ENCODE assay signal across 8 cellular contexts in the genomic region with DNA sequence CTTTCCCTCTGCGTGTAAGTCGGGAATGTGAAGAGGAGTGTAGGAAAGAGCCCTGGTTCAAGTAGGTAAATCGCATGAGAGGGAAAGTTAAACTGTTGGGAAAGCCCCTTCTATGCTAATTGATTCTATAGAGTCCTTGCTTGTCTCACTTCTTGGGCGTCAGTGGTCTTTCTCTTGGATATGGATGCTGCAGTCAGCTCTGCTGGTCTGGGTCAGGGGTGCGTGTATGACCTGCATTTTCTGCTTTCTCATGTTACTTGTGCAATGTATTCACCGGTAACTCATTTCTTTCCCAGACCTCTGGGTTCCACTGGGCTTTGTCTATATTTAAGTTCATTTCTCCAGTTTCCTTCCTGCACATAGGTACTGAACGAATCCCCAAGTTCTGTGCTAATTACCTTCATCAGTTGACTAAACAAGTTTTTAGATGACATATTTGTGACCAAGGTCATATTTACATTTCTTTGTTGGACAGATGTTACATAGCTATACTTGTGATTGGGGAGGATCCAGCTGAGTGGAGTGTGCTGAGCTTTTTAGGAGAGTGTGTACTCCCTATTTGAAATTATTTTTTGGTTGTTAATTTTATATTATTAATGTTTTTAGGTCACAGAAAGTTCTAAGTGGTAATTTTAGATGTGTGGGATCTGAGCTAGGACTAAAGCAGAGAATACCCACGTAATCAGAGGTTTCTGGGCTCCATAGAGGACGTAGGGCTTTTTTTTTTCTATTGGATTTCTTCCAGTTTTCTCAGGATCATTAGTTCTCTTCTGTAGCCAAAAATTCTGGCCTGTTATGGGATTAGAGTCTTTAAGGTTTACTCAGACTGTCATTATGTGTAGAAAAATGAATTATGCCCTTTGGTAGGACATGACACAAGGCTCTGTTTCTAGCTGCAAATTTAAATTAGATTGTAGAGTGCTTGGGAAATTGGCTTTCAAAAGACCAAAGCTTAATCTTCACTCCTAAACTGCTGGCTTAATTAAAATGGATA. TPM values are rescaled to one million over a fixed set of nuclear protein-coding genes. Genes with fewer than 3 reads are reported as not detected.
DNase-seq lines count a peak whose midpoint lies in the region; ATAC-seq and TF ChIP-seq lines count a peak whose summit lies in the region.

No MANE protein-coding gene starts in this region.

- POLR2A ChIA-PET in activated CD4-positive, alpha-beta T cell treated with anti-CD3 and anti-CD28 coated beads, Interleukin-2, amount 10 ng/mL, durations not matched to agents 7 days and 5 days (lab: Charles Lee), result no interaction called here

- H3K4me1 Mint-ChIP-seq in activated CD4-positive, alpha-beta T cell treated with anti-CD3 and anti-CD28 coated beads, Interleukin-2, amount 10 ng/mL, durations not matched to agents 7 days and 5 days, result peaks cover 66% of the 10 kb centered on the region
- H3K4me1 Mint-ChIP-seq in osteocyte (ENCODE audit: unreplicated experiment), result peaks cover 69% of the 10 kb centered on the region

- H3K36me3 Mint-ChIP-seq in activated CD4-positive, alpha-beta T cell treated with anti-CD3 and anti-CD28 coated beads, Interleukin-2, amount 10 ng/mL, durations not matched to agents 7 days and 5 days (ENCODE audit: low read depth), result peaks cover 29% of the 10 kb centered on the region
- peaks cover 6% of the 10 kb centered on the region for H3K36me3 Mint-ChIP-seq in osteocyte (ENCODE audit: unreplicated experiment)

- peak overlapping the region; percentile 91 for H3K4me3 Mint-ChIP-seq in activated CD4-positive, alpha-beta T cell treated with anti-CD3 and anti-CD28 coated beads, Interleukin-2, amount 10 ng/mL, durations not matched to agents 7 days and 5 days
- peak overlapping the region; percentile 95 for H3K4me3 Mint-ChIP-seq in osteocyte (ENCODE audit: unreplicated experiment)

- in situ Hi-C loops in G401 (cut with HindIII; ENCODE audit: low sequenced_read_pairs), result no loop called here

- H3K27me3 Mint-ChIP-seq in activated CD4-positive, alpha-beta T cell treated with anti-CD3 and anti-CD28 coated beads, Interleukin-2, amount 10 ng/mL, durations not matched to agents 7 days and 5 days, result no peaks in the 10 kb centered on the region
- H3K27me3 Mint-ChIP-seq in osteocyte (ENCODE audit: unreplicated experiment), result no peaks in the 10 kb centered on the region

- no peak for TF ChIP-seq CTCF in osteocyte (IDR thresholded peaks at IDR 0.05)

- ATAC-seq in GM21723 (IDR thresholded peaks at IDR 0.05; ENCODE audit: unreplicated experiment), result no peak

- no peaks in the 10 kb centered on the region for H3K9me3 Mint-ChIP-seq in activated CD4-positive, alpha-beta T cell treated with anti-CD3 and anti-CD28 coated beads, Interleukin-2, amount 10 ng/mL, durations not matched to agents 7 days and 5 days
- H3K9me3 Mint-ChIP-seq in osteocyte (ENCODE audit: unreplicated experiment), result no peaks in the 10 kb centered on the region

- peak; percentile 41 for DNase-seq in G401 (ENCODE audit: low spot score)
- no peak for DNase-seq in Jurkat, Clone E6-1 (ENCODE audit: low read depth, low spot score)
- DNase-seq in activated CD4-positive, alpha-beta T cell treated with anti-CD3 and anti-CD28 coated beads, Interleukin-2, amount 10 ng/mL, durations not matched to agents 7 days and 5 days, result no peak
- DNase-seq in fibroblast of gingiva (ENCODE audit: low read depth), result peak; percentile 65
- no peak for DNase-seq in osteocyte (ENCODE audit: extremely low spot score, unreplicated experiment)
- no peak for DNase-seq in NCI-H510A treated with DMSO at 0.1 percent for 48 hours (lab: John Stamatoyannopoulos, UW)
- no peak for DNase-seq in NCI-H1436 (lab: John Stamatoyannopoulos, UW)

- CTCF ChIA-PET in activated CD4-positive, alpha-beta T cell treated with anti-CD3 and anti-CD28 coated beads, Interleukin-2, amount 10 ng/mL, durations not matched to agents 7 days and 5 days (lab: Charles Lee), result interaction anchor here (0.7 to 1.4 kb wide), 7 partner anchors 17 to 436 kb away, joined by 3 to 4 read pairs (median 3); a partner anchor contains a TSS

- H3K4me3 ChIP-seq in Jurkat, Clone E6-1 (ENCODE audit: low read length), result peak overlapping the region; percentile 88

- H3K27ac Mint-ChIP-seq in activated CD4-positive, alpha-beta T cell treated with anti-CD3 and anti-CD28 coated beads, Interleukin-2, amount 10 ng/mL, durations not matched to agents 7 days and 5 days, result peak overlapping the region; percentile 95
- peak overlapping the region; percentile 97 for H3K27ac Mint-ChIP-seq in osteocyte (ENCODE audit: unreplicated experiment)

RNA-seq across cellular contexts. Expression of a gene that starts 1.6 kb away (rescaled TPM):
- 35.4 and 60.6 TPM in 2 replicates for total RNA-seq in G401 (2014; rRNA removed; shearing (Covaris generic))
- polyA plus RNA-seq in Jurkat, Clone E6-1 (2012; ENCODE audit: insufficient read depth, insufficient read length), result 88.3 TPM
- 100 to 1,000 TPM; 111 to 129 TPM for total RNA-seq in activated CD4-positive, alpha-beta T cell treated with anti-CD3 and anti-CD28 coated beads, Interleukin-2, amount 10 ng/mL, durations not matched to agents 7 days and 5 days
- total RNA-seq in osteocyte, result 154 and 161 TPM in 2 replicates

RNA-seq across cellular contexts. Expression of a gene that starts 36.2 kb away (rescaled TPM):
- 27.5 and 32.0 TPM in 2 replicates for total RNA-seq in G401 (2014; rRNA removed; shearing (Covaris generic))
- polyA plus RNA-seq in Jurkat, Clone E6-1 (2012; ENCODE audit: insufficient read depth, insufficient read length), result 110 TPM
- total RNA-seq in activated CD4-positive, alpha-beta T cell treated with anti-CD3 and anti-CD28 coated beads, Interleukin-2, amount 10 ng/mL, durations not matched to agents 7 days and 5 days, result 10 to 100 TPM; 46.6 to 48.0 TPM
- 43.2 and 45.4 TPM in 2 replicates for total RNA-seq in osteocyte

Comparison
In these comparisons a context has a peak if more than half of its experiments do, and no peak if none do; other contexts are left out.
1. DNase-seq: peak in G401 (single experiment) and fibroblast of gingiva (single experiment); none in Jurkat, Clone E6-1 (single experiment), activated CD4-positive, alpha-beta T cell treated with anti-CD3 and anti-CD28 coated beads, Interleukin-2, amount 10 ng/mL, durations not matched to agents 7 days and 5 days (single experiment), osteocyte (single experiment), NCI-H510A treated with DMSO at 0.1 percent for 48 hours (single experiment) and NCI-H1436 (single experiment).